ENCODE assay signal across 31 cellular contexts in genomic region chr4:150854600-150854999, GRCh38.
"Had no signal": no experiment of that assay in that cellular context is flagged by ENCODE, and none has a peak within 500 bp of the region (broad histone marks: within the 10 kb centered on the region; RNA-seq: fewer than 3 reads in every experiment).

No MANE protein-coding gene starts in this region.

- H3K4me1 Mint-ChIP-seq: activated T-helper 17 cell treated with anti-CD3 and anti-CD28 coated beads, Interleukin-2, amount 50 U/mL, for 72 hours had no signal

- H3K4me2 ChIP-seq: PC-9 had no signal

- H3K27me3 ChIP-seq: brain microvascular endothelial cell had no signal

- H3K27me3 Mint-ChIP-seq: activated CD4-positive, alpha-beta T cell treated with anti-CD3 and anti-CD28 coated beads, Interleukin-2, amount 10 ng/mL, durations not matched to agents 24 days and 14 days; activated CD8-positive, alpha-beta T cell treated with anti-CD3 and anti-CD28 coated beads for 36 hours; activated naive CD8-positive, alpha-beta T cell treated with anti-CD3 and anti-CD28 coated beads for 36 hours; activated T-helper 17 cell treated with anti-CD3 and anti-CD28 coated beads, Interleukin-2, amount 50 U/mL, for 72 hours had no signal

- H3K27ac ChIP-seq: brain microvascular endothelial cell, PC-9, RWPE1, WERI-Rb-1 had no signal

- H2AFZ ChIP-seq: PC-9 had no signal

- H3K4me3 Mint-ChIP-seq: activated CD4-positive, alpha-beta T cell treated with anti-CD3 and anti-CD28 coated beads, Interleukin-2, amount 10 ng/mL, durations not matched to agents 24 days and 14 days; activated CD8-positive, alpha-beta T cell treated with anti-CD3 and anti-CD28 coated beads for 36 hours; activated naive CD8-positive, alpha-beta T cell treated with anti-CD3 and anti-CD28 coated beads for 36 hours; activated T-helper 17 cell treated with anti-CD3 and anti-CD28 coated beads, Interleukin-2, amount 50 U/mL, for 72 hours had no signal

- H3K9me3 Mint-ChIP-seq: activated CD4-positive, alpha-beta T cell treated with anti-CD3 and anti-CD28 coated beads, Interleukin-2, amount 10 ng/mL, durations not matched to agents 24 days and 14 days; activated CD8-positive, alpha-beta T cell treated with anti-CD3 and anti-CD28 coated beads for 36 hours; activated naive CD8-positive, alpha-beta T cell treated with anti-CD3 and anti-CD28 coated beads for 36 hours; activated T-helper 17 cell treated with anti-CD3 and anti-CD28 coated beads, Interleukin-2, amount 50 U/mL, for 72 hours had no signal

- DNase-seq: activated CD4-positive, alpha-beta T cell treated with anti-CD3 and anti-CD28 coated beads, Interleukin-2, amount 10 ng/mL, durations not matched to agents 24 days and 14 days; activated CD4-positive, alpha-beta T cell treated with anti-CD3 and anti-CD28 coated beads, Interleukin-2, amount 50 U/mL, for 4 hours; activated CD8-positive, alpha-beta T cell treated with anti-CD3 and anti-CD28 coated beads for 36 hours; activated effector memory CD4-positive, alpha-beta T cell treated with anti-CD3 and anti-CD28 coated beads, Interleukin-2, amount 50 U/mL, for 16 hours; activated naive CD4-positive, alpha-beta T cell; activated naive CD4-positive, alpha-beta T cell treated with anti-CD3 and anti-CD28 coated beads, Interleukin-2, amount 50 U/mL, for 16 hours; activated naive CD8-positive, alpha-beta T cell treated with anti-CD3 and anti-CD28 coated beads for 36 hours; activated T-cell treated with anti-CD3 and anti-CD28 coated beads, Interleukin-2, amount 50 U/mL, for 48 hours; amniotic stem cell; aorta; brain microvascular endothelial cell; central memory CD4-positive, alpha-beta T cell; Karpas-422; KBM-7; NCI-H1105; NCI-H1417 treated with DMSO at 0.1 percent for 48 hours; NCI-H1694 treated with DMSO at 0.1 percent for 48 hours; NCI-H2029; NCI-H510A; NCI-H526; NCI-H748 treated with DMSO at 0.1 percent for 48 hours; NK-92 treated with Interleukin-12 subunit alpha and Interleukin-12 subunit beta, amount 100 ng/mL, for 24 hours; PC-9; SIG-M5; SW 1271; T-helper 1 cell; T1000; WERI-Rb-1 had no signal

- ATAC-seq: activated CD8-positive, alpha-beta T cell treated with anti-CD3 and anti-CD28 coated beads for 36 hours; activated T-helper 17 cell treated with anti-CD3 and anti-CD28 coated beads, Interleukin-2, amount 50 U/mL, for 72 hours; Right ventricle myocardium inferior had no signal

- H3K4me3 ChIP-seq: PC-9 had no signal

- H3K27ac Mint-ChIP-seq: activated CD4-positive, alpha-beta T cell treated with anti-CD3 and anti-CD28 coated beads, Interleukin-2, amount 10 ng/mL, durations not matched to agents 24 days and 14 days; activated CD8-positive, alpha-beta T cell treated with anti-CD3 and anti-CD28 coated beads for 36 hours; activated naive CD8-positive, alpha-beta T cell treated with anti-CD3 and anti-CD28 coated beads for 36 hours; activated T-helper 17 cell treated with anti-CD3 and anti-CD28 coated beads, Interleukin-2, amount 50 U/mL, for 72 hours had no signal

- H3K36me3 ChIP-seq: brain microvascular endothelial cell had no signal
